15 cellular contexts compared by ENCODE assay signal in the genomic region with DNA sequence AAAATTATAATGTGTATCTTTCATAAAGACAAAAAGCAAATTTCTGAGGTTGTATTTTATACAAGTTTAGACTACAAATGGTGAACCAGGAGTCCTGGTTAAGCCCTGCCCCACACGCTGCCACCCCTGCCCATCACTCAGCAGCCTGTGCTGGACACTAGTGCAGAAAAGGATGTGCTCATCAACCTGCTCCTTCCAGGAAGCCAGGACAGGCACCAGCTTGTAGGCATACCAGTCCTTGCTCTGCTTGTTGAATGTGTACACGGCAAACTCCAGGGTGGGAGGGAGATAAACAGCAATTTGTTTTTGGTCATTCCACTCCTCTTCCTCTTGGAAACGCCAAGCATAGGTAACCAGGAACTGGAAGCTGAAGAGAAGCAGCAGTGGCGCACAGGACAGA. TPM values are rescaled to one million over a fixed set of nuclear protein-coding genes. Genes with fewer than 3 reads are reported as not detected.
DNase-seq lines count a peak whose midpoint lies in the region; TF ChIP-seq lines count a peak whose summit lies in the region.
"Had no signal": no experiment of that assay in that cellular context is flagged by ENCODE, and none has a peak within 500 bp of the region (broad histone marks: within the 10 kb centered on the region; RNA-seq: fewer than 3 reads in every experiment).

No MANE protein-coding gene starts in this region.

- H3K27ac Mint-ChIP-seq in activated CD4-positive, alpha-beta T cell treated with anti-CD3 and anti-CD28 coated beads, Interleukin-2, amount 10 ng/mL, durations not matched to agents 24 days and 14 days, result no peak overlapping the region
- H3K27ac Mint-ChIP-seq in endodermal cell, result no peak overlapping the region

- H2AK5ac ChIP-seq in neuronal stem cell (ENCODE audit: low read depth, low read length), result no peak overlapping the region

- no peak overlapping the region for H3K23ac ChIP-seq in neuronal stem cell (ENCODE audit: low read depth, low read length, poor library complexity)

- no peak overlapping the region for H3K4me3 ChIP-seq in endodermal cell (ENCODE audit: low read length)
- H3K4me3 ChIP-seq in neuronal stem cell (ENCODE audit: low read length in 2 of 2), result no peak overlapping the region
- H3K4me3 ChIP-seq: BLaER1, GM23248, HAP-1 had no signal

- H2BK12ac ChIP-seq in neuronal stem cell (ENCODE audit: low read length), result no peak overlapping the region

- H3K4me1 Mint-ChIP-seq in activated CD4-positive, alpha-beta T cell treated with anti-CD3 and anti-CD28 coated beads, Interleukin-2, amount 10 ng/mL, durations not matched to agents 24 days and 14 days, result no peaks in the 10 kb centered on the region
- no peaks in the 10 kb centered on the region for H3K4me1 Mint-ChIP-seq in endodermal cell
- H3K4me1 Mint-ChIP-seq: CD8-positive, alpha-beta memory T cell had no signal

- intact Hi-C loops in activated CD4-positive, alpha-beta T cell treated with anti-CD3 and anti-CD28 coated beads, Interleukin-2, amount 10 ng/mL, durations not matched to agents 24 days and 14 days (cut with micrococcal nuclease), result no loop called here

- H2BK15ac ChIP-seq in neuronal stem cell (ENCODE audit: low read length), result no peak overlapping the region

- H3K9me3 ChIP-seq in endodermal cell (ENCODE audit: control insufficient read depth, low read length) (no peaks in the 10 kb centered on the region), neuronal stem cell (replicated peaks in 1 of 2; ENCODE audit: control insufficient read depth in 2 of 2, insufficient read depth in 1 of 2, low read depth in 1 of 2, low read length in 2 of 2) (no peaks in the 10 kb centered on the region)
- H3K9me3 ChIP-seq: BLaER1, Caco-2, HAP-1 had no signal

- H3K36me3 ChIP-seq in endodermal cell (ENCODE audit: control insufficient read depth, insufficient read depth, low read length), result no peaks in the 10 kb centered on the region
- H3K36me3 ChIP-seq in neuronal stem cell (replicated peaks in 1 of 2; ENCODE audit: control insufficient read depth in 2 of 2, insufficient read depth in 2 of 2, low read length in 2 of 2), result no peaks in the 10 kb centered on the region
- H3K36me3 ChIP-seq: BLaER1, HAP-1 had no signal

- 89 to 93% methylated on average over 2 to 4 of the region's 4 CpGs for WGBS in endodermal cell (ENCODE audit: insufficient coverage in 1 of 2, insufficient read length in 1 of 2), 2 experiments
- no CpG with 5 or more reads among the region's 4 CpGs for WGBS in neuronal stem cell (ENCODE audit: extremely low coverage in 2 of 2, insufficient read length in 2 of 2, insufficient replicate concordance in 1 of 2), 2 donors

- H3K14ac ChIP-seq in neuronal stem cell (ENCODE audit: low read length), result no peak overlapping the region

- no peak overlapping the region for H3K4me2 ChIP-seq in neuronal stem cell (ENCODE audit: insufficient read depth, low read length, poor library complexity, severe bottlenecking)
- H3K4me2 ChIP-seq: BLaER1 had no signal

- no peaks in the 10 kb centered on the region for H3K9me3 Mint-ChIP-seq in activated CD4-positive, alpha-beta T cell treated with anti-CD3 and anti-CD28 coated beads, Interleukin-2, amount 10 ng/mL, durations not matched to agents 24 days and 14 days
- no peaks in the 10 kb centered on the region for H3K9me3 Mint-ChIP-seq in endodermal cell
- H3K9me3 Mint-ChIP-seq: CD8-positive, alpha-beta memory T cell had no signal

- H3K9ac ChIP-seq in endodermal cell (ENCODE audit: extremely low read depth, low read length, poor library complexity, severe bottlenecking), result no peak overlapping the region
- H3K9ac ChIP-seq in neuronal stem cell (ENCODE audit: low read depth, low read length, poor library complexity), result no peak overlapping the region
- H3K9ac ChIP-seq: BLaER1, GM23248 had no signal

- H2BK5ac ChIP-seq in neuronal stem cell (ENCODE audit: low read length), result no peak overlapping the region

- no peaks in the 10 kb centered on the region for H3K27me3 ChIP-seq in endodermal cell (ENCODE audit: control insufficient read depth, insufficient read depth, low read length, poor library complexity, severe bottlenecking)
- H3K27me3 ChIP-seq in neuronal stem cell (ENCODE audit: control insufficient read depth in 3 of 3, insufficient read depth in 3 of 3, low read depth in 1 of 3, low read length in 3 of 3), result peaks cover 0 to 20% (median 0%) of the 10 kb centered on the region in 3 experiments
- H3K27me3 ChIP-seq: BLaER1 had no signal

- TF ChIP-seq CTCF in RWPE1 (conservative IDR thresholded peaks at IDR 0.05; ENCODE audit: low read depth) (no peak), endodermal cell (conservative IDR thresholded peaks at IDR 0.05) (no peak)

- H3K27ac ChIP-seq in RWPE1, result no peak overlapping the region
- H3K27ac ChIP-seq in endodermal cell (ENCODE audit: low read depth, low read length), result no peak overlapping the region
- H3K27ac ChIP-seq in neuronal stem cell (replicated peaks; ENCODE audit: low read length), result no peak overlapping the region
- H3K27ac ChIP-seq: BLaER1, GM23248 had no signal

- no peaks in the 10 kb centered on the region for H3K27me3 Mint-ChIP-seq in activated CD4-positive, alpha-beta T cell treated with anti-CD3 and anti-CD28 coated beads, Interleukin-2, amount 10 ng/mL, durations not matched to agents 24 days and 14 days
- H3K27me3 Mint-ChIP-seq in endodermal cell (ENCODE audit: insufficient read depth), result peaks cover 9% of the 10 kb centered on the region

- peak overlapping the region; percentile 11 for H4K91ac ChIP-seq in neuronal stem cell (ENCODE audit: low read depth, low read length, poor library complexity)

- H4K8ac ChIP-seq in neuronal stem cell (ENCODE audit: low read depth, low read length), result no peak overlapping the region

- H3K4ac ChIP-seq in neuronal stem cell (ENCODE audit: low read length), result no peak overlapping the region

- no peak overlapping the region for H2BK120ac ChIP-seq in neuronal stem cell (ENCODE audit: low read depth, low read length)

- CTCF ChIA-PET in RWPE1 (lab: Yijun Ruan, JAX), result no interaction called here

- no peak overlapping the region for H2AFZ ChIP-seq in neuronal stem cell (ENCODE audit: low read length)
- H2AFZ ChIP-seq: GM23248 had no signal

- H3K4me1 ChIP-seq in endodermal cell (ENCODE audit: control insufficient read depth, insufficient read depth, low read length) (no peaks in the 10 kb centered on the region), neuronal stem cell (ENCODE audit: control insufficient read depth in 2 of 2, insufficient read depth in 1 of 2, low read depth in 1 of 2, low read length in 2 of 2) (no peaks in the 10 kb centered on the region)
- H3K4me1 ChIP-seq: BLaER1, Caco-2, HAP-1 had no signal

- H3K4me3 Mint-ChIP-seq in activated CD4-positive, alpha-beta T cell treated with anti-CD3 and anti-CD28 coated beads, Interleukin-2, amount 10 ng/mL, durations not matched to agents 24 days and 14 days, result no peak overlapping the region
- no peak overlapping the region for H3K4me3 Mint-ChIP-seq in endodermal cell
- H3K4me3 Mint-ChIP-seq: CD8-positive, alpha-beta memory T cell had no signal

- POLR2A ChIA-PET in RWPE1 (lab: Yijun Ruan, JAX; ENCODE audit: low non-redundant PET), result no interaction called here

- DNase-seq in activated CD4-positive, alpha-beta T cell treated with anti-CD3 and anti-CD28 coated beads, Interleukin-2, amount 10 ng/mL, durations not matched to agents 24 days and 14 days, result peak; percentile 35
- DNase-seq in activated CD4-positive, alpha-beta T cell treated with anti-CD3 and anti-CD28 coated beads for 4 hours, result no peak
- DNase-seq in RWPE1 (ENCODE audit: low spot score) (peak; percentile 54), endodermal cell (peak; percentile 31), neuronal stem cell (ENCODE audit: low spot score) (no peak), NCI-H82 treated with DMSO at 0.1 percent for 48 hours (lab: John Stamatoyannopoulos, UW; ENCODE audit: unreplicated experiment) (no peak), SW 1271 (lab: John Stamatoyannopoulos, UW) (no peak)
- DNase-seq: 8988T; AML-193; Caco-2; CD8-positive, alpha-beta memory T cell; GM23248 had no signal

- H3K79me1 ChIP-seq in neuronal stem cell (ENCODE audit: low read depth, low read length), result no peaks in the 10 kb centered on the region

- no peaks in the 10 kb centered on the region for H3K36me3 Mint-ChIP-seq in activated CD4-positive, alpha-beta T cell treated with anti-CD3 and anti-CD28 coated beads, Interleukin-2, amount 10 ng/mL, durations not matched to agents 24 days and 14 days (ENCODE audit: low read depth)
- H3K36me3 Mint-ChIP-seq in endodermal cell (ENCODE audit: low read depth), result no peaks in the 10 kb centered on the region
- H3K36me3 Mint-ChIP-seq: CD8-positive, alpha-beta memory T cell had no signal

- H3K18ac ChIP-seq in neuronal stem cell (ENCODE audit: low read length), result peak overlapping the region; percentile 59

RNA-seq across cellular contexts. Expression of a gene that starts 18.1 kb away (rescaled TPM):
- total RNA-seq in activated CD4-positive, alpha-beta T cell treated with anti-CD3 and anti-CD28 coated beads, Interleukin-2, amount 10 ng/mL, durations not matched to agents 24 days and 14 days, result not detected in 2 replicates
- not detected for total RNA-seq in endodermal cell
- polyA plus RNA-seq in endodermal cell (2013, experiment 1 of 2), result not detected
- not detected for polyA plus RNA-seq in endodermal cell (2013, experiment 2 of 2)
- not detected for polyA plus RNA-seq in neuronal stem cell (2013, experiment 1 of 2)
- not detected for polyA plus RNA-seq in neuronal stem cell (2013, experiment 2 of 2)
- total RNA-seq: Caco-2; CD8-positive, alpha-beta memory T cell; Daoy; GM23248 had no signal
- polyA plus RNA-seq: CD8-positive, alpha-beta memory T cell; GM23248 had no signal

RNA-seq across cellular contexts. Expression of a gene that starts 55.5 kb away (rescaled TPM):
- not detected in 2 replicates for total RNA-seq in activated CD4-positive, alpha-beta T cell treated with anti-CD3 and anti-CD28 coated beads, Interleukin-2, amount 10 ng/mL, durations not matched to agents 24 days and 14 days
- not detected for total RNA-seq in endodermal cell
- polyA plus RNA-seq in endodermal cell (2013, experiment 1 of 2), result not detected
- not detected for polyA plus RNA-seq in endodermal cell (2013, experiment 2 of 2)
- polyA plus RNA-seq in neuronal stem cell (2013, experiment 1 of 2), result not detected
- not detected for polyA plus RNA-seq in neuronal stem cell (2013, experiment 2 of 2)
- total RNA-seq: Caco-2; CD8-positive, alpha-beta memory T cell; Daoy; GM23248 had no signal
- polyA plus RNA-seq: CD8-positive, alpha-beta memory T cell; GM23248 had no signal

RNA-seq across cellular contexts. Expression of a gene that starts 59.3 kb away (rescaled TPM):
- not detected in 2 replicates for total RNA-seq in activated CD4-positive, alpha-beta T cell treated with anti-CD3 and anti-CD28 coated beads, Interleukin-2, amount 10 ng/mL, durations not matched to agents 24 days and 14 days
- not detected for total RNA-seq in endodermal cell
- not detected for polyA plus RNA-seq in endodermal cell (2013, experiment 1 of 2)
- polyA plus RNA-seq in endodermal cell (2013, experiment 2 of 2), result not detected
- not detected for polyA plus RNA-seq in neuronal stem cell (2013, experiment 1 of 2)
- polyA plus RNA-seq in neuronal stem cell (2013, experiment 2 of 2), result not detected
- total RNA-seq: Caco-2; CD8-positive, alpha-beta memory T cell; Daoy; GM23248 had no signal
- polyA plus RNA-seq: CD8-positive, alpha-beta memory T cell; GM23248 had no signal

Comparison
In these comparisons a context has a peak if more than half of its experiments do, and no peak if none do; other contexts are left out.
1. DNase-seq: peak in activated CD4-positive, alpha-beta T cell treated with anti-CD3 and anti-CD28 coated beads, Interleukin-2, amount 10 ng/mL, durations not matched to agents 24 days and 14 days (single experiment), RWPE1 (single experiment) and endodermal cell (single experiment); none in activated CD4-positive, alpha-beta T cell treated with anti-CD3 and anti-CD28 coated beads for 4 hours (0 of 2), neuronal stem cell (single experiment), NCI-H82 treated with DMSO at 0.1 percent for 48 hours (single experiment) and SW 1271 (0 of 2).